ENCODE assay signal across 8 cellular contexts in genomic region chr10:73097305-73097670, GRCh38. TPM values are rescaled to one million over a fixed set of nuclear protein-coding genes. Genes with fewer than 3 reads are reported as not detected.
A peak's percentile ranks its signal among the peaks of the same experiment; 100 is the strongest.
DNase-seq lines count a peak whose midpoint lies in the region; ATAC-seq and TF ChIP-seq lines count a peak whose summit lies in the region.

No MANE protein-coding gene starts in this region.

- H3K27ac Mint-ChIP-seq in T-helper 1 cell treated with Interleukin-12 subunit alpha and Interleukin-12 subunit beta and Interleukin-4 antibody, amounts not matched to agents 30 μg/mL and 1 μg/mL, for 36 hours = peak overlapping the region; percentile 95

- ATAC-seq in right cardiac atrium (no peak), HG02973 (IDR thresholded peaks at IDR 0.05; ENCODE audit: unreplicated experiment) (no peak)

- H3K4me1 Mint-ChIP-seq in T-helper 1 cell treated with Interleukin-12 subunit alpha and Interleukin-12 subunit beta and Interleukin-4 antibody, amounts not matched to agents 30 μg/mL and 1 μg/mL, for 36 hours (ENCODE audit: low read depth) = peaks cover 27% of the 10 kb centered on the region

- no peaks in the 10 kb centered on the region for H3K27me3 Mint-ChIP-seq in T-helper 1 cell treated with Interleukin-12 subunit alpha and Interleukin-12 subunit beta and Interleukin-4 antibody, amounts not matched to agents 30 μg/mL and 1 μg/mL, for 36 hours (ENCODE audit: low read depth)

- H4K20me1 ChIP-seq in SU-DHL-6 (ENCODE audit: low read depth, low read length) = peaks cover 11% of the 10 kb centered on the region; the same call in 1 of the 2 replicates

- H3K27ac ChIP-seq in SU-DHL-6 (ENCODE audit: low read depth, low read length) = peak overlapping the region; percentile 74
- no peak overlapping the region for H3K27ac ChIP-seq in right cardiac atrium (ENCODE audit: low read length)
- H3K27ac ChIP-seq in stomach smooth muscle (ENCODE audit: low read length) = peak overlapping the region; percentile 91

- intact Hi-C loops in right cardiac atrium (cut with DNase I) = loop anchor here in 2 of 4 donors (5.0 to 10.0 kb wide), 2 partner anchors 65 to 68 kb away; partner anchors contain the start of genes ECD (in 1 of the 2) and FAM149B1 (in 1 of the 2)

- H3K4me3 Mint-ChIP-seq in T-helper 1 cell treated with Interleukin-12 subunit alpha and Interleukin-12 subunit beta and Interleukin-4 antibody, amounts not matched to agents 30 μg/mL and 1 μg/mL, for 36 hours = peak overlapping the region; percentile 95

- no peak for TF ChIP-seq CTCF in SU-DHL-6 (IDR thresholded peaks at IDR 0.05; ENCODE audit: insufficient read depth, low read length, poor library complexity, severe bottlenecking)

- H3K9ac ChIP-seq in SU-DHL-6 (ENCODE audit: low read length) (peak overlapping the region; percentile 88), stomach smooth muscle (ENCODE audit: low read length in 2 of 2) (peak overlapping the region; percentile 80 to 88)

- H3K9me2 ChIP-seq in SU-DHL-6 (replicated peaks; ENCODE audit: insufficient read depth, low read length) = no peaks in the 10 kb centered on the region

- H3K4me2 ChIP-seq in SU-DHL-6 (ENCODE audit: low read depth, low read length, poor library complexity, severe bottlenecking) = peak overlapping the region; percentile 97

- H3K27me3 ChIP-seq in SU-DHL-6 (ENCODE audit: low read length) (no peaks in the 10 kb centered on the region), right cardiac atrium (ENCODE audit: control insufficient read depth, insufficient read depth) (no peaks in the 10 kb centered on the region), stomach smooth muscle (ENCODE audit: control insufficient read depth in 1 of 2, insufficient read depth in 2 of 2, low read length in 2 of 2) (no peaks in the 10 kb centered on the region)

- DNase-seq in T-helper 1 cell (no peak), right cardiac atrium (no peak), NCI-H1436 (lab: John Stamatoyannopoulos, UW) (no peak)
- DNase-seq in stimulated activated CD4-positive, alpha-beta T cell treated with anti-CD3 and anti-CD28 coated beads, Interleukin-15, amount 100 ng/mL, for 24 hours = no peak

- 29% methylated on average over 4 of the region's 4 CpGs for WGBS in right cardiac atrium

- H3K9me3 Mint-ChIP-seq in T-helper 1 cell treated with Interleukin-12 subunit alpha and Interleukin-12 subunit beta and Interleukin-4 antibody, amounts not matched to agents 30 μg/mL and 1 μg/mL, for 36 hours = no peaks in the 10 kb centered on the region

- H3K79me2 ChIP-seq in SU-DHL-6 (ENCODE audit: insufficient read depth, low read length) = peaks cover 39% of the 10 kb centered on the region

- peak overlapping the region; percentile 93 for H2AFZ ChIP-seq in SU-DHL-6 (ENCODE audit: low read depth, low read length, severe bottlenecking)

- H3K9me3 ChIP-seq in SU-DHL-6 (ENCODE audit: insufficient read depth, low read length) (no peaks in the 10 kb centered on the region), right cardiac atrium (ENCODE audit: control insufficient read depth, low read length) (no peaks in the 10 kb centered on the region), stomach smooth muscle (ENCODE audit: control insufficient read depth in 2 of 2, low read length in 2 of 2) (no peaks in the 10 kb centered on the region)

- H3F3A ChIP-seq in SU-DHL-6 (ENCODE audit: insufficient read depth) = peaks cover 12% of the 10 kb centered on the region

- H3K36me3 Mint-ChIP-seq in T-helper 1 cell treated with Interleukin-12 subunit alpha and Interleukin-12 subunit beta and Interleukin-4 antibody, amounts not matched to agents 30 μg/mL and 1 μg/mL, for 36 hours (ENCODE audit: low read depth) = peaks cover 9% of the 10 kb centered on the region

- no peaks in the 10 kb centered on the region for H3K4me1 ChIP-seq in right cardiac atrium (ENCODE audit: control insufficient read depth, insufficient read depth, low read length)
- peaks cover 17% of the 10 kb centered on the region for H3K4me1 ChIP-seq in stomach smooth muscle (ENCODE audit: control insufficient read depth, insufficient read depth, low read length)

- H3K36me3 ChIP-seq in SU-DHL-6 (ENCODE audit: low read length) = 0 out of 2 replicates have a peak, but pooled peaks cover 3% of the 10 kb centered on the region
- peaks cover 0 to 3% of the 10 kb centered on the region in 2 donors for H3K36me3 ChIP-seq in stomach smooth muscle (ENCODE audit: control insufficient read depth in 2 of 2, insufficient read depth in 2 of 2, low read length in 2 of 2)

- H3K4me3 ChIP-seq in SU-DHL-6 (ENCODE audit: insufficient read depth, low read length, poor library complexity, severe bottlenecking) = peak overlapping the region; percentile 64
- peak overlapping the region; percentile 31 for H3K4me3 ChIP-seq in right cardiac atrium (ENCODE audit: low read length)
- peak overlapping the region; percentile 64 to 92 for H3K4me3 ChIP-seq in stomach smooth muscle (ENCODE audit: low read length in 2 of 2)

RNA-seq across cellular contexts. Expression of gene P4HA1, which starts 0.6 kb away (rescaled TPM):
- total RNA-seq in right cardiac atrium = 10 to 100 TPM; 37.4 to 55.8 (median 43.9) TPM
- 21.8 TPM for polyA plus RNA-seq in right cardiac atrium

RNA-seq across cellular contexts. Expression of gene NUDT13, which starts 13.0 kb away (rescaled TPM):
- 1 to 10 TPM; 1.9 to 4.1 (median 2.8) TPM for total RNA-seq in right cardiac atrium
- polyA plus RNA-seq in right cardiac atrium = 2.7 TPM
